In the genomic region with DNA sequence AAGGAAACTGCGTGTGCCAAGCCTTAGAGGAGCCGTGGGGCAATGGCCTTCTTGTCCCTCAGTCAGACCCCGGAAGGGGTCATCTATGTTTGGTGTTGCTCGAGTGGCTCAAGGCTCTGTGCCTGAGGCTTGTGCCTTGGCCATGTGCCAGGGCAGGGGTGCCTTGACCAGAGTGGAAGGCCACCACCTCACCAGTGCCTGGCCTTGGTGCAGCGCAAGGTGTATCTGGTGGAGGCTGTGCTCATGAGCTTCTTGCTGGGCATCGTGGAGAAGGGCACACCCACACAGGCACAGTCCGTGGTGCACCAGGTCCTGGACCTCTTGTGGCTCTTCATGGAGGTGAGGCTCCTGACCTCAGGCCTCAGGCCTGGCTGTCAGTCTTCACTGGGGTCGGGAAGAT, we compare ENCODE assay signal across 25 cellular contexts. TPM values are rescaled to one million over a fixed set of nuclear protein-coding genes. Genes with fewer than 3 reads are reported as not detected.
"Had no signal": no experiment of that assay in that cellular context is flagged by ENCODE, and none has a peak within 500 bp of the region (broad histone marks: within the 10 kb centered on the region; RNA-seq: fewer than 3 reads in every experiment).

No MANE protein-coding gene starts in this region.

- H2AFZ ChIP-seq: parathyroid adenoma had no signal

- H3K27ac ChIP-seq: dorsolateral prefrontal cortex, parathyroid adenoma, prostate gland, right lobe of liver, thoracic aorta, transverse colon had no signal

- H3K4me1 Mint-ChIP-seq: neural crest cell had no signal

- H3K9me3 ChIP-seq: heart left ventricle, prostate gland, right lobe of liver, thoracic aorta, transverse colon had no signal

- DNase-seq: cortex of kidney; dorsolateral prefrontal cortex; effector CD8-positive, alpha-beta T cell; hippocampal formation; left colon; naive thymus-derived CD4-positive, alpha-beta T cell; nucleus accumbens; retina; right lobe of liver; stimulated activated CD4-positive, alpha-beta T cell treated with anti-CD3 and anti-CD28 coated beads, Interleukin-4, amount 100 ng/mL, for 1 hour; stimulated activated naive B cell treated with anti-CD40 and anti-IgM and Interleukin-4, amounts not matched to agents 10 μg/mL and 1 μg/mL and 100 μg/mL, for 72 hours; stimulated activated naive CD8-positive, alpha-beta T cell treated with anti-CD3 and anti-CD28 coated beads, Interleukin-15, amount 100 ng/mL, for 72 hours; transverse colon had no signal

- FAIRE-seq: endometrium, frontal cortex had no signal

- H3K9ac ChIP-seq: parathyroid adenoma had no signal

- H3K4me1 ChIP-seq: prostate gland, right lobe of liver, transverse colon had no signal

- H3K27me3 ChIP-seq: dorsolateral prefrontal cortex, heart left ventricle, right lobe of liver, transverse colon had no signal

- H3K4me3 ChIP-seq: dorsolateral prefrontal cortex, heart left ventricle, prostate gland, right lobe of liver, thoracic aorta, transverse colon had no signal

- H3K4me3 Mint-ChIP-seq: naive thymus-derived CD4-positive, alpha-beta T cell; neural crest cell; stimulated activated naive B cell treated with anti-CD40 and anti-IgM and Interleukin-4, amounts not matched to agents 10 μg/mL and 1 μg/mL and 100 μg/mL, for 72 hours; stimulated activated naive CD8-positive, alpha-beta T cell treated with anti-CD3 and anti-CD28 coated beads, Interleukin-15, amount 100 ng/mL, for 72 hours had no signal

- H3K9me3 Mint-ChIP-seq: naive thymus-derived CD4-positive, alpha-beta T cell; neural crest cell; stimulated activated naive B cell treated with anti-CD40 and anti-IgM and Interleukin-4, amounts not matched to agents 10 μg/mL and 1 μg/mL and 100 μg/mL, for 72 hours; stimulated activated naive CD8-positive, alpha-beta T cell treated with anti-CD3 and anti-CD28 coated beads, Interleukin-15, amount 100 ng/mL, for 72 hours had no signal

- ATAC-seq: esophagus mucosa; left colon; naive thymus-derived CD4-positive, alpha-beta T cell; right lobe of liver; stimulated activated naive B cell treated with anti-CD40 and anti-IgM and Interleukin-4, amounts not matched to agents 10 μg/mL and 1 μg/mL and 100 μg/mL, for 72 hours; stimulated activated naive CD8-positive, alpha-beta T cell treated with anti-CD3 and anti-CD28 coated beads, Interleukin-15, amount 100 ng/mL, for 72 hours had no signal

- H3K27me3 Mint-ChIP-seq: naive thymus-derived CD4-positive, alpha-beta T cell; stimulated activated naive B cell treated with anti-CD40 and anti-IgM and Interleukin-4, amounts not matched to agents 10 μg/mL and 1 μg/mL and 100 μg/mL, for 72 hours; stimulated activated naive CD8-positive, alpha-beta T cell treated with anti-CD3 and anti-CD28 coated beads, Interleukin-15, amount 100 ng/mL, for 72 hours had no signal

- H3K27ac Mint-ChIP-seq: stimulated activated naive B cell treated with anti-CD40 and anti-IgM and Interleukin-4, amounts not matched to agents 10 μg/mL and 1 μg/mL and 100 μg/mL, for 72 hours; stimulated activated naive CD8-positive, alpha-beta T cell treated with anti-CD3 and anti-CD28 coated beads, Interleukin-15, amount 100 ng/mL, for 72 hours had no signal

RNA-seq across cellular contexts. Expression of gene AMIGO3, which starts 19.5 kb away (rescaled TPM):
- total RNA-seq: esophagus mucosa, frontal cortex, kidney epithelial cell, left colon, liver, ureter had no signal
- polyA plus RNA-seq: fibroblast of lung had no signal
